Comparison of ENCODE assay signal across 1 cellular context in genomic region chr3:16264708-16265454, GRCh38.
TF ChIP-seq lines count a peak whose summit lies in the region.

DPH3 (minus strand) TSS chr3:16264943; CDS start chr3:16264876, 67 bp downstream.
OXNAD1 (plus strand) TSS chr3:16265212; CDS start chr3:16270953, 5,741 bp downstream.

TF ChIP-seq in HepG2, 621 proteins besides CTCF, POLR2A, EP300 and RAD21 (continued from another document and continues in another):
- TF ChIP-seq TSC22D2 (CRISPR knock-in tag; IDR thresholded peaks at IDR 0.05; ENCODE audit: borderline replicate concordance) (no peak), CBX2 (IDR thresholded peaks at IDR 0.05; ENCODE audit: low read depth, low read length) (no peak), CBX2 (CRISPR knock-in tag; IDR thresholded peaks at IDR 0.05; ENCODE audit: low read depth) (no peak), SMAD9 (CRISPR knock-in tag; IDR thresholded peaks at IDR 0.05) (no peak), ZNF670 (CRISPR knock-in tag; IDR thresholded peaks at IDR 0.05; ENCODE audit: borderline replicate concordance) (peak; percentile 86; the same call in 1 of the 2 replicates), ZNF446 (CRISPR knock-in tag; IDR thresholded peaks at IDR 0.05) (no peak), MLLT10 (CRISPR knock-in tag; IDR thresholded peaks at IDR 0.05) (no peak), ZFP82 (CRISPR knock-in tag; IDR thresholded peaks at IDR 0.05; ENCODE audit: borderline replicate concordance) (0 out of 2 replicates have a peak, but pooled peaks have one; percentile 60), ZNF317 (CRISPR knock-in tag; IDR thresholded peaks at IDR 0.05) (0 out of 2 replicates have a peak, but pooled peaks have one; percentile 55), ZNF24 (IDR thresholded peaks at IDR 0.05) (no peak), ZSCAN21 (CRISPR knock-in tag; IDR thresholded peaks at IDR 0.05; ENCODE audit: borderline replicate concordance) (peak; percentile 58; the same call in 1 of the 2 replicates), SMARCC2 (IDR thresholded peaks at IDR 0.05) (no peak), POLR2AphosphoS2 (IDR thresholded peaks at IDR 0.05; ENCODE audit: low read depth, low read length) (peak; percentile 72; the same call in 1 of the 2 replicates), ZBTB10 (CRISPR knock-in tag; IDR thresholded peaks at IDR 0.05; ENCODE audit: borderline replicate concordance) (no peak), ZNF737 (CRISPR knock-in tag; IDR thresholded peaks at IDR 0.05; ENCODE audit: borderline replicate concordance) (no peak), ZNF552 (CRISPR knock-in tag; IDR thresholded peaks at IDR 0.05; ENCODE audit: borderline replicate concordance) (no peak), NR2C2 (CRISPR knock-in tag; IDR thresholded peaks at IDR 0.05; ENCODE audit: borderline replicate concordance) (peak; percentile 93), HES4 (CRISPR knock-in tag; IDR thresholded peaks at IDR 0.05; ENCODE audit: borderline replicate concordance) (no peak), BHLHE40 (IDR thresholded peaks at IDR 0.05; ENCODE audit: low read length) (no peak), XBP1 (CRISPR knock-in tag; IDR thresholded peaks at IDR 0.05) (no peak), RBM22 (optimal IDR thresholded peaks at IDR 0.05; ENCODE audit: low read length) (peak; percentile 67), PITX1 (CRISPR knock-in tag; IDR thresholded peaks at IDR 0.05) (peak; percentile 81), KDM3A (CRISPR knock-in tag; IDR thresholded peaks at IDR 0.05; ENCODE audit: low read depth) (0 out of 2 replicates have a peak, but pooled peaks have one; percentile 48), LCORL (IDR thresholded peaks at IDR 0.05) (no peak), LCORL (CRISPR knock-in tag; IDR thresholded peaks at IDR 0.05) (peak; percentile 52; the same call in 1 of the 2 replicates), ZNF121 (CRISPR knock-in tag; IDR thresholded peaks at IDR 0.05) (no peak), PHB2 (IDR thresholded peaks at IDR 0.05; ENCODE audit: partially characterized antibody) (no peak), ZEB1 (IDR thresholded peaks at IDR 0.05; ENCODE audit: insufficient replicate concordance, low read depth) (no peak), TBL1XR1 (IDR thresholded peaks at IDR 0.05; ENCODE audit: borderline replicate concordance, low read length, partially characterized antibody) (no peak), ZFP91 (CRISPR knock-in tag; IDR thresholded peaks at IDR 0.05; ENCODE audit: borderline replicate concordance) (peak; percentile 82; the same call in 1 of the 2 replicates), ZNF766 (CRISPR knock-in tag; IDR thresholded peaks at IDR 0.05; ENCODE audit: borderline replicate concordance) (no peak), RAD51 (IDR thresholded peaks at IDR 0.05; ENCODE audit: borderline replicate concordance) (no peak), MAFG (CRISPR knock-in tag; IDR thresholded peaks at IDR 0.05) (no peak), ZNF33B (CRISPR knock-in tag; IDR thresholded peaks at IDR 0.05) (no peak), ZNF275 (CRISPR knock-in tag; IDR thresholded peaks at IDR 0.05; ENCODE audit: borderline replicate concordance) (no peak), ZNF788 (CRISPR knock-in tag; IDR thresholded peaks at IDR 0.05; ENCODE audit: borderline replicate concordance) (peak; percentile 26; the same call in 1 of the 2 replicates), ZNF713 (CRISPR knock-in tag; IDR thresholded peaks at IDR 0.05) (peak; percentile 46; the same call in 1 of the 2 replicates)
- TF ChIP-seq, protein P1, sequence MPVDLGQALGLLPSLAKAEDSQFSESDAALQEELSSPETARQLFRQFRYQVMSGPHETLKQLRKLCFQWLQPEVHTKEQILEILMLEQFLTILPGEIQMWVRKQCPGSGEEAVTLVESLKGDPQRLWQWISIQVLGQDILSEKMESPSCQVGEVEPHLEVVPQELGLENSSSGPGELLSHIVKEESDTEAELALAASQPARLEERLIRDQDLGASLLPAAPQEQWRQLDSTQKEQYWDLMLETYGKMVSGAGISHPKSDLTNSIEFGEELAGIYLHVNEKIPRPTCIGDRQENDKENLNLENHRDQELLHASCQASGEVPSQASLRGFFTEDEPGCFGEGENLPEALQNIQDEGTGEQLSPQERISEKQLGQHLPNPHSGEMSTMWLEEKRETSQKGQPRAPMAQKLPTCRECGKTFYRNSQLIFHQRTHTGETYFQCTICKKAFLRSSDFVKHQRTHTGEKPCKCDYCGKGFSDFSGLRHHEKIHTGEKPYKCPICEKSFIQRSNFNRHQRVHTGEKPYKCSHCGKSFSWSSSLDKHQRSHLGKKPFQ (CRISPR knock-in tag; IDR thresholded peaks at IDR 0.05; ENCODE audit: insufficient replicate concordance) = no peak
- TF ChIP-seq, protein P2, sequence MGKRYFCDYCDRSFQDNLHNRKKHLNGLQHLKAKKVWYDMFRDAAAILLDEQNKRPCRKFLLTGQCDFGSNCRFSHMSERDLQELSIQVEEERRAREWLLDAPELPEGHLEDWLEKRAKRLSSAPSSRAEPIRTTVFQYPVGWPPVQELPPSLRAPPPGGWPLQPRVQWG (CRISPR knock-in tag; IDR thresholded peaks at IDR 0.05; ENCODE audit: borderline replicate concordance, low read depth) = no peak
- TF ChIP-seq, protein P3, sequence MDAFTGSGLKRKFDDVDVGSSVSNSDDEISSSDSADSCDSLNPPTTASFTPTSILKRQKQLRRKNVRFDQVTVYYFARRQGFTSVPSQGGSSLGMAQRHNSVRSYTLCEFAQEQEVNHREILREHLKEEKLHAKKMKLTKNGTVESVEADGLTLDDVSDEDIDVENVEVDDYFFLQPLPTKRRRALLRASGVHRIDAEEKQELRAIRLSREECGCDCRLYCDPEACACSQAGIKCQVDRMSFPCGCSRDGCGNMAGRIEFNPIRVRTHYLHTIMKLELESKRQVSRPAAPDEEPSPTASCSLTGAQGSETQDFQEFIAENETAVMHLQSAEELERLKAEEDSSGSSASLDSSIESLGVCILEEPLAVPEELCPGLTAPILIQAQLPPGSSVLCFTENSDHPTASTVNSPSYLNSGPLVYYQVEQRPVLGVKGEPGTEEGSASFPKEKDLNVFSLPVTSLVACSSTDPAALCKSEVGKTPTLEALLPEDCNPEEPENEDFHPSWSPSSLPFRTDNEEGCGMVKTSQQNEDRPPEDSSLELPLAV (CRISPR knock-in tag; conservative IDR thresholded peaks at IDR 0.05; ENCODE audit: low read depth) = no peak
- TF ChIP-seq, protein P4, sequence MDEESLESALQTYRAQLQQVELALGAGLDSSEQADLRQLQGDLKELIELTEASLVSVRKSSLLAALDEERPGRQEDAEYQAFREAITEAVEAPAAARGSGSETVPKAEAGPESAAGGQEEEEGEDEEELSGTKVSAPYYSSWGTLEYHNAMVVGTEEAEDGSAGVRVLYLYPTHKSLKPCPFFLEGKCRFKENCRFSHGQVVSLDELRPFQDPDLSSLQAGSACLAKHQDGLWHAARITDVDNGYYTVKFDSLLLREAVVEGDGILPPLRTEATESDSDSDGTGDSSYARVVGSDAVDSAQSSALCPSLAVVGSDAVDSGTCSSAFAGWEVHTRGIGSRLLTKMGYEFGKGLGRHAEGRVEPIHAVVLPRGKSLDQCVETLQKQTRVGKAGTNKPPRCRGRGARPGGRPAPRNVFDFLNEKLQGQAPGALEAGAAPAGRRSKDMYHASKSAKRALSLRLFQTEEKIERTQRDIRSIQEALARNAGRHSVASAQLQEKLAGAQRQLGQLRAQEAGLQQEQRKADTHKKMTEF (CRISPR knock-in tag; IDR thresholded peaks at IDR 0.05) = peak; percentile 86
- TF ChIP-seq, protein P5, sequence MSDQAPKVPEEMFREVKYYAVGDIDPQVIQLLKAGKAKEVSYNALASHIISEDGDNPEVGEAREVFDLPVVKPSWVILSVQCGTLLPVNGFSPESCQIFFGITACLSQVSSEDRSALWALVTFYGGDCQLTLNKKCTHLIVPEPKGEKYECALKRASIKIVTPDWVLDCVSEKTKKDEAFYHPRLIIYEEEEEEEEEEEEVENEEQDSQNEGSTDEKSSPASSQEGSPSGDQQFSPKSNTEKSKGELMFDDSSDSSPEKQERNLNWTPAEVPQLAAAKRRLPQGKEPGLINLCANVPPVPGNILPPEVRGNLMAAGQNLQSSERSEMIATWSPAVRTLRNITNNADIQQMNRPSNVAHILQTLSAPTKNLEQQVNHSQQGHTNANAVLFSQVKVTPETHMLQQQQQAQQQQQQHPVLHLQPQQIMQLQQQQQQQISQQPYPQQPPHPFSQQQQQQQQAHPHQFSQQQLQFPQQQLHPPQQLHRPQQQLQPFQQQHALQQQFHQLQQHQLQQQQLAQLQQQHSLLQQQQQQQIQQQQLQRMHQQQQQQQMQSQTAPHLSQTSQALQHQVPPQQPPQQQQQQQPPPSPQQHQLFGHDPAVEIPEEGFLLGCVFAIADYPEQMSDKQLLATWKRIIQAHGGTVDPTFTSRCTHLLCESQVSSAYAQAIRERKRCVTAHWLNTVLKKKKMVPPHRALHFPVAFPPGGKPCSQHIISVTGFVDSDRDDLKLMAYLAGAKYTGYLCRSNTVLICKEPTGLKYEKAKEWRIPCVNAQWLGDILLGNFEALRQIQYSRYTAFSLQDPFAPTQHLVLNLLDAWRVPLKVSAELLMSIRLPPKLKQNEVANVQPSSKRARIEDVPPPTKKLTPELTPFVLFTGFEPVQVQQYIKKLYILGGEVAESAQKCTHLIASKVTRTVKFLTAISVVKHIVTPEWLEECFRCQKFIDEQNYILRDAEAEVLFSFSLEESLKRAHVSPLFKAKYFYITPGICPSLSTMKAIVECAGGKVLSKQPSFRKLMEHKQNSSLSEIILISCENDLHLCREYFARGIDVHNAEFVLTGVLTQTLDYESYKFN (CRISPR knock-in tag; conservative IDR thresholded peaks at IDR 0.05) = peak; percentile 52
- TF ChIP-seq, protein P6, sequence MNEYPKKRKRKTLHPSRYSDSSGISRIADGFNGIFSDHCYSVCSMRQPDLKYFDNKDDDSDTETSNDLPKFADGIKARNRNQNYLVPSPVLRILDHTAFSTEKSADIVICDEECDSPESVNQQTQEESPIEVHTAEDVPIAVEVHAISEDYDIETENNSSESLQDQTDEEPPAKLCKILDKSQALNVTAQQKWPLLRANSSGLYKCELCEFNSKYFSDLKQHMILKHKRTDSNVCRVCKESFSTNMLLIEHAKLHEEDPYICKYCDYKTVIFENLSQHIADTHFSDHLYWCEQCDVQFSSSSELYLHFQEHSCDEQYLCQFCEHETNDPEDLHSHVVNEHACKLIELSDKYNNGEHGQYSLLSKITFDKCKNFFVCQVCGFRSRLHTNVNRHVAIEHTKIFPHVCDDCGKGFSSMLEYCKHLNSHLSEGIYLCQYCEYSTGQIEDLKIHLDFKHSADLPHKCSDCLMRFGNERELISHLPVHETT (CRISPR knock-in tag; conservative IDR thresholded peaks at IDR 0.05) = peak; percentile 53; the same call in 1 of the 2 replicates
- TF ChIP-seq, protein P7, sequence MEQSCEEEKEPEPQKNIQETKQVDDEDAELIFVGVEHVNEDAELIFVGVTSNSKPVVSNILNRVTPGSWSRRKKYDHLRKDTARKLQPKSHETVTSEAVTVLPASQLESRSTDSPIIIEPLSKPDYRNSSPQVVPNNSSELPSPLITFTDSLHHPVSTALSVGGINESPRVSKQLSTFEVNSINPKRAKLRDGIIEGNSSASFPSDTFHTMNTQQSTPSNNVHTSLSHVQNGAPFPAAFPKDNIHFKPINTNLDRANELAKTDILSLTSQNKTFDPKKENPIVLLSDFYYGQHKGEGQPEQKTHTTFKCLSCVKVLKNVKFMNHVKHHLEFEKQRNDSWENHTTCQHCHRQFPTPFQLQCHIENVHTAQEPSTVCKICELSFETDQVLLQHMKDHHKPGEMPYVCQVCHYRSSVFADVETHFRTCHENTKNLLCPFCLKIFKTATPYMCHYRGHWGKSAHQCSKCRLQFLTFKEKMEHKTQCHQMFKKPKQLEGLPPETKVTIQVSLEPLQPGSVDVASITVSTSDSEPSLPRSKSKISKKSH (CRISPR knock-in tag; IDR thresholded peaks at IDR 0.05; ENCODE audit: borderline replicate concordance) = peak; percentile 88; the same call in 1 of the 2 replicates
- TF ChIP-seq, protein P8, sequence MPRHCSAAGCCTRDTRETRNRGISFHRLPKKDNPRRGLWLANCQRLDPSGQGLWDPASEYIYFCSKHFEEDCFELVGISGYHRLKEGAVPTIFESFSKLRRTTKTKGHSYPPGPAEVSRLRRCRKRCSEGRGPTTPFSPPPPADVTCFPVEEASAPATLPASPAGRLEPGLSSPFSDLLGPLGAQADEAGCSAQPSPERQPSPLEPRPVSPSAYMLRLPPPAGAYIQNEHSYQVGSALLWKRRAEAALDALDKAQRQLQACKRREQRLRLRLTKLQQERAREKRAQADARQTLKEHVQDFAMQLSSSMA (CRISPR knock-in tag; IDR thresholded peaks at IDR 0.05) = no peak
